ENCODE assay signal across 1 cellular context in the genomic region with DNA sequence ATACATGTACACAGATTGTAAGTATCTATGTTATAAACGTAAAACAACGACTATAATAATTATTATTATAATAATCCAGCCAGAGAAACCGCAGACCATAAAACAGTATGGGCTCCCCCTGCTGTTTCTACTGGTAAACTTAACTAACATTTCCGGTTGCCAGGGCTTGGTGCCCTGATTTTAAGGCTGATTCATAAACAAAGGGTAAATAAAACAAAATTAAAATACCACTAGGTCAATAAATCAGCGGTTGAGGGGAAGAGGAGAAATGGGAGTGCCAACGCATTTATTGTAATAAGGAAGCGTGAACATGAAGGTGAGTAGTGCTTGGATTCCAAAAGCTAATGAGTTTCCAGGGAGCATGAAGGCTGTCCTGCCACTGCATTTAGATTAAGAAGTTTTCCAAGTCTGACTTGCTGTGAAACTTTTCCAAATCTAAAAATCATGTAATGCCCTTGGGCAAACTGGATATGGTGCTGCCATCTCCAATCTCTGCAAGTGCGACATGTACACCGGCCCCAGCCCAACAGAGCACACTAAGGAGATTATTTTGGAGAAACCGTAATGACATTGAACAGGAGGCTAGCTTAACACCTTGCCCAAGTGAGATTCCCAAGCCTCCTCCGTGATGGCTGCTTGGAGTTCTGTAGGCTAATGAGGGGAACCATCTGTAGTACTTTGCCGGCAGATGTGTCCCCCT.
TF ChIP-seq lines count a peak whose summit lies in the region.

No MANE protein-coding gene starts in this region.

TF ChIP-seq in K562, 482 proteins besides CTCF, POLR2A, EP300 and RAD21 (continued from another document):
- TF ChIP-seq, protein P1, sequence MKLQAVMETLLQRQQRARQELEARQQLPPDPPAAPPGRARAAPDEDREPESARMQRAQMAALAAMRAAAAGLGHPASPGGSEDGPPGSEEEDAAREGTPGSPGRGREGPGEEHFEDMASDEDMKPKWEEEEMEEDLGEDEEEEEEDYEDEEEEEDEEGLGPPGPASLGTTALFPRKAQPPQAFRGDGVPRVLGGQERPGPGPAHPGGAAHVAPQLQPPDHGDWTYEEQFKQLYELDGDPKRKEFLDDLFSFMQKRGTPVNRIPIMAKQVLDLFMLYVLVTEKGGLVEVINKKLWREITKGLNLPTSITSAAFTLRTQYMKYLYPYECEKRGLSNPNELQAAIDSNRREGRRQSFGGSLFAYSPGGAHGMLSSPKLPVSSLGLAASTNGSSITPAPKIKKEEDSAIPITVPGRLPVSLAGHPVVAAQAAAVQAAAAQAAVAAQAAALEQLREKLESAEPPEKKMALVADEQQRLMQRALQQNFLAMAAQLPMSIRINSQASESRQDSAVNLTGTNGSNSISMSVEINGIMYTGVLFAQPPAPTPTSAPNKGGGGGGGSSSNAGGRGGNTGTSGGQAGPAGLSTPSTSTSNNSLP (IDR thresholded peaks at IDR 0.05; ENCODE audit: borderline replicate concordance, low read depth, low read length) = peak; percentile 57; the same call in 1 of the 2 replicates
- TF ChIP-seq, protein P2, sequence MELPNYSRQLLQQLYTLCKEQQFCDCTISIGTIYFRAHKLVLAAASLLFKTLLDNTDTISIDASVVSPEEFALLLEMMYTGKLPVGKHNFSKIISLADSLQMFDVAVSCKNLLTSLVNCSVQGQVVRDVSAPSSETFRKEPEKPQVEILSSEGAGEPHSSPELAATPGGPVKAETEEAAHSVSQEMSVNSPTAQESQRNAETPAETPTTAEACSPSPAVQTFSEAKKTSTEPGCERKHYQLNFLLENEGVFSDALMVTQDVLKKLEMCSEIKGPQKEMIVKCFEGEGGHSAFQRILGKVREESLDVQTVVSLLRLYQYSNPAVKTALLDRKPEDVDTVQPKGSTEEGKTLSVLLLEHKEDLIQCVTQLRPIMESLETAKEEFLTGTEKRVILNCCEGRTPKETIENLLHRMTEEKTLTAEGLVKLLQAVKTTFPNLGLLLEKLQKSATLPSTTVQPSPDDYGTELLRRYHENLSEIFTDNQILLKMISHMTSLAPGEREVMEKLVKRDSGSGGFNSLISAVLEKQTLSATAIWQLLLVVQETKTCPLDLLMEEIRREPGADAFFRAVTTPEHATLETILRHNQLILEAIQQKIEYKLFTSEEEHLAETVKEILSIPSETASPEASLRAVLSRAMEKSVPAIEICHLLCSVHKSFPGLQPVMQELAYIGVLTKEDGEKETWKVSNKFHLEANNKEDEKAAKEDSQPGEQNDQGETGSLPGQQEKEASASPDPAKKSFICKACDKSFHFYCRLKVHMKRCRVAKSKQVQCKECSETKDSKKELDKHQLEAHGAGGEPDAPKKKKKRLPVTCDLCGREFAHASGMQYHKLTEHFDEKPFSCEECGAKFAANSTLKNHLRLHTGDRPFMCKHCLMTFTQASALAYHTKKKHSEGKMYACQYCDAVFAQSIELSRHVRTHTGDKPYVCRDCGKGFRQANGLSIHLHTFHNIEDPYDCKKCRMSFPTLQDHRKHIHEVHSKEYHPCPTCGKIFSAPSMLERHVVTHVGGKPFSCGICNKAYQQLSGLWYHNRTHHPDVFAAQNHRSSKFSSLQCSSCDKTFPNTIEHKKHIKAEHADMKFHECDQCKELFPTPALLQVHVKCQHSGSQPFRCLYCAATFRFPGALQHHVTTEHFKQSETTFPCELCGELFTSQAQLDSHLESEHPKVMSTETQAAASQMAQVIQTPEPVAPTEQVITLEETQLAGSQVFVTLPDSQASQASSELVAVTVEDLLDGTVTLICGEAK (IDR thresholded peaks at IDR 0.05) = no peak
- TF ChIP-seq, protein P2 (CRISPR knock-in tag; IDR thresholded peaks at IDR 0.05) = no peak
- TF ChIP-seq RBM39 (optimal IDR thresholded peaks at IDR 0.05; ENCODE audit: low read depth, low read length) = peak; percentile 30
TF ChIP-seq in K562: peak in this region for 7.
